In the genomic region with DNA sequence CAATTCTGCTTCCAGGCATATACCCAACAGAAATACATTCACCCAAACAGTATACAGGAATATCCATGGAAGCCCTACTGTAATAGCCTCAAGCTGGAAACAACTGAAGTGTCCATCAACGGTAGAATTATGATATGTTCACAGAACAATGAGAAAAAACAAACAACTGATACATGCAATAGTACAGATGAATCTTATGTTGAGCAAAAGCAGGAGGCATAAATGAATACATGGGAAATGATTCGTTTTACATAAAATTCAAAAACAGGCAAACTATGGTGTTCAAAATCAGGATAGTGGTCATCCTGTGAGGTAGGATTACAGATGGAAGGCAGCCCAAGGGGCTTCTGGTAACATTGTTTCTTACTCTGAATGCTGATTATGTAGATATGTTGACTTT, we compare ENCODE assay signal across 24 cellular contexts. TPM values are rescaled to one million over a fixed set of nuclear protein-coding genes. Genes with fewer than 3 reads are reported as not detected.
A peak's percentile ranks its signal among the peaks of the same experiment; 100 is the strongest.
DNase-seq lines count a peak whose midpoint lies in the region; ATAC-seq and TF ChIP-seq lines count a peak whose summit lies in the region.
"Had no signal": no experiment of that assay in that cellular context is flagged by ENCODE, and none has a peak within 500 bp of the region (broad histone marks: within the 10 kb centered on the region; RNA-seq: fewer than 3 reads in every experiment).

No MANE protein-coding gene starts in this region.

- peaks cover 0 to 2% of the 10 kb centered on the region in 2 donors for H3K9me3 Mint-ChIP-seq in activated T-cell treated with anti-CD3 and anti-CD28 coated beads, Interleukin-2, amount 50 U/mL, for 72 hours
- H3K9me3 Mint-ChIP-seq in activated T-cell treated with anti-CD3 and anti-CD28 coated beads, Interleukin-2, amount 50 U/mL, for 4 hours: no peaks in the 10 kb centered on the region
- H3K9me3 Mint-ChIP-seq in CD4-positive, alpha-beta T cell: no peaks in the 10 kb centered on the region
- H3K9me3 Mint-ChIP-seq in endothelial cell (ENCODE audit: unreplicated experiment): no peaks in the 10 kb centered on the region
- H3K9me3 Mint-ChIP-seq: CD4-positive, alpha-beta memory T cell; CD8-positive, alpha-beta memory T cell had no signal

- H3K4me1 Mint-ChIP-seq in activated T-cell treated with anti-CD3 and anti-CD28 coated beads, Interleukin-2, amount 50 U/mL, for 72 hours (ENCODE audit: low read depth): peaks cover 27% of the 10 kb centered on the region
- H3K4me1 Mint-ChIP-seq in activated T-cell treated with anti-CD3 and anti-CD28 coated beads, Interleukin-2, amount 50 U/mL, for 4 hours (ENCODE audit: low read depth): peaks cover 24% of the 10 kb centered on the region
- H3K4me1 Mint-ChIP-seq in CD4-positive, alpha-beta T cell (ENCODE audit: low read depth): peaks cover 35% of the 10 kb centered on the region
- no peaks in the 10 kb centered on the region for H3K4me1 Mint-ChIP-seq in endothelial cell (ENCODE audit: unreplicated experiment)
- H3K4me1 Mint-ChIP-seq: CD14-positive monocyte had no signal

- H3K27me3 Mint-ChIP-seq in activated T-cell treated with anti-CD3 and anti-CD28 coated beads, Interleukin-2, amount 50 U/mL, for 72 hours (ENCODE audit: low read depth): no peaks in the 10 kb centered on the region
- no peaks in the 10 kb centered on the region for H3K27me3 Mint-ChIP-seq in activated T-cell treated with anti-CD3 and anti-CD28 coated beads, Interleukin-2, amount 50 U/mL, for 4 hours (ENCODE audit: low read depth)
- H3K27me3 Mint-ChIP-seq in CD4-positive, alpha-beta T cell: no peaks in the 10 kb centered on the region
- peaks cover 4% of the 10 kb centered on the region for H3K27me3 Mint-ChIP-seq in endothelial cell (ENCODE audit: unreplicated experiment)
- H3K27me3 Mint-ChIP-seq: CD4-positive, alpha-beta memory T cell; CD8-positive, alpha-beta memory T cell had no signal

- POLR2A ChIA-PET in CD4-positive, alpha-beta T cell (lab: Charles Lee): no interaction called here

- H3K27ac ChIP-seq in CD4-positive, alpha-beta T cell (ENCODE audit: low read depth, low read length): no peak overlapping the region
- H3K27ac ChIP-seq in substantia nigra (ENCODE audit: low read depth, low read length, poor library complexity, severe bottlenecking): peak overlapping the region; percentile 45
- H3K27ac ChIP-seq: BLaER1 had no signal

- peak overlapping the region in 1 of 2 donors; percentile 1 for H3K4me3 Mint-ChIP-seq in activated T-cell treated with anti-CD3 and anti-CD28 coated beads, Interleukin-2, amount 50 U/mL, for 72 hours
- no peak overlapping the region for H3K4me3 Mint-ChIP-seq in activated T-cell treated with anti-CD3 and anti-CD28 coated beads, Interleukin-2, amount 50 U/mL, for 4 hours
- no peak overlapping the region for H3K4me3 Mint-ChIP-seq in CD4-positive, alpha-beta T cell
- no peak overlapping the region for H3K4me3 Mint-ChIP-seq in endothelial cell (ENCODE audit: unreplicated experiment)
- H3K4me3 Mint-ChIP-seq: CD14-positive monocyte; CD4-positive, alpha-beta memory T cell; CD8-positive, alpha-beta memory T cell had no signal

- H3K27ac Mint-ChIP-seq in activated T-cell treated with anti-CD3 and anti-CD28 coated beads, Interleukin-2, amount 50 U/mL, for 72 hours: no peak overlapping the region
- H3K27ac Mint-ChIP-seq in CD4-positive, alpha-beta T cell: peak overlapping the region; percentile 5
- peak overlapping the region; percentile 16 for H3K27ac Mint-ChIP-seq in endothelial cell (ENCODE audit: unreplicated experiment)
- H3K27ac Mint-ChIP-seq: CD4-positive, alpha-beta memory T cell had no signal

- no peak for DNase-seq in activated T-cell treated with anti-CD3 and anti-CD28 coated beads, Interleukin-2, amount 50 U/mL, for 72 hours
- no peak for DNase-seq in activated T-cell treated with anti-CD3 and anti-CD28 coated beads, Interleukin-2, amount 50 U/mL, for 4 hours
- no peak for DNase-seq in CD4-positive, alpha-beta T cell
- no peak for DNase-seq in endothelial cell (ENCODE audit: low spot score)
- no peak for DNase-seq in substantia nigra (lab: John Stamatoyannopoulos, UW)
- DNase-seq in stimulated activated naive CD4-positive, alpha-beta T cell treated with Interleukin-2 at 50 U/mL for 16 hours (lab: John Stamatoyannopoulos, UW): no peak
- no peak for DNase-seq in left cardiac atrium
- DNase-seq: 8988T; ACHN; BE2C; C1 segment of cervical spinal cord; CD4-positive, alpha-beta memory T cell; CD8-positive, alpha-beta memory T cell; COR-L47; DMS 273 treated with DMSO at 0.1 percent for 48 hours; DMS153; DMS53; DMS79; DND-41; EL; GF-D8 had no signal

- H3K36me3 Mint-ChIP-seq in activated T-cell treated with anti-CD3 and anti-CD28 coated beads, Interleukin-2, amount 50 U/mL, for 72 hours (ENCODE audit: insufficient read depth in 2 of 2): peaks cover 1 to 5% of the 10 kb centered on the region in 2 donors
- H3K36me3 Mint-ChIP-seq in activated T-cell treated with anti-CD3 and anti-CD28 coated beads, Interleukin-2, amount 50 U/mL, for 4 hours (ENCODE audit: insufficient read depth): peaks cover 13% of the 10 kb centered on the region
- peaks cover 30% of the 10 kb centered on the region for H3K36me3 Mint-ChIP-seq in CD4-positive, alpha-beta T cell (ENCODE audit: low read depth)
- H3K36me3 Mint-ChIP-seq in endothelial cell (ENCODE audit: low read depth, unreplicated experiment): no peaks in the 10 kb centered on the region

- intact Hi-C loops in CD4-positive, alpha-beta T cell (cut with DNase I, micrococcal nuclease): no loop called here
- intact Hi-C loops in left cardiac atrium (cut with DNase I): no loop called here

- CTCF ChIA-PET in CD4-positive, alpha-beta T cell (lab: Charles Lee): no interaction called here

- no peaks in the 10 kb centered on the region for H3K9me3 ChIP-seq in CD4-positive, alpha-beta T cell (ENCODE audit: control insufficient read depth, low read length)
- H3K9me3 ChIP-seq: BE2C, BLaER1 had no signal

- H3K27me3 ChIP-seq in CD4-positive, alpha-beta T cell (ENCODE audit: control insufficient read depth, insufficient read depth, low read length): no peaks in the 10 kb centered on the region
- H3K27me3 ChIP-seq: BE2C, BLaER1 had no signal

- no peak for TF ChIP-seq CTCF in CD4-positive, alpha-beta T cell (IDR thresholded peaks at IDR 0.05)
- TF ChIP-seq CTCF in endothelial cell (IDR thresholded peaks at IDR 0.05; ENCODE audit: unreplicated experiment): no peak

- peak; percentile 55 to 78 for ATAC-seq in activated T-cell treated with anti-CD3 and anti-CD28 coated beads, Interleukin-2, amount 50 U/mL, for 72 hours (replicated peaks in 1 of 2)
- no peak for ATAC-seq in activated T-cell treated with anti-CD3 and anti-CD28 coated beads, Interleukin-2, amount 50 U/mL, for 4 hours
- no peak for ATAC-seq in CD4-positive, alpha-beta T cell (ENCODE audit: poor library complexity)
- ATAC-seq in GM18498 (IDR thresholded peaks at IDR 0.05; ENCODE audit: unreplicated experiment): no peak
- ATAC-seq in left cardiac atrium: no peak

RNA-seq across cellular contexts. Expression of a gene that starts 25.1 kb away (rescaled TPM):
- 10 to 100 TPM; 47.7 to 50.0 TPM for total RNA-seq in activated T-cell treated with anti-CD3 and anti-CD28 coated beads, Interleukin-2, amount 50 U/mL, for 72 hours
- 10 to 100 TPM; 19.6 to 28.2 (median 20.3) TPM for total RNA-seq in activated T-cell treated with anti-CD3 and anti-CD28 coated beads, Interleukin-2, amount 50 U/mL, for 4 hours
- 10 to 100 TPM; 57.8 to 66.1 TPM for total RNA-seq in CD4-positive, alpha-beta T cell
- total RNA-seq in endothelial cell (ENCODE audit: unreplicated experiment) (20.6 TPM), left cardiac atrium (10 to 100 TPM; 14.5 to 19.0 TPM)

RNA-seq across cellular contexts. Expression of a gene that starts 58.1 kb away (rescaled TPM):
- 10 to 100 TPM; 39.1 to 44.0 TPM for total RNA-seq in activated T-cell treated with anti-CD3 and anti-CD28 coated beads, Interleukin-2, amount 50 U/mL, for 72 hours
- total RNA-seq in activated T-cell treated with anti-CD3 and anti-CD28 coated beads, Interleukin-2, amount 50 U/mL, for 4 hours: 10 to 100 TPM; 54.3 to 63.9 (median 58.2) TPM
- 10 to 100 TPM; 44.6 to 49.1 TPM for total RNA-seq in CD4-positive, alpha-beta T cell
- total RNA-seq in endothelial cell (ENCODE audit: unreplicated experiment) (42.1 TPM), left cardiac atrium (10 to 100 TPM; 14.3 to 23.0 TPM)

Comparison
In these comparisons a context has a peak if more than half of its experiments do, and no peak if none do; other contexts are left out.
1. ATAC-seq: peak in activated T-cell treated with anti-CD3 and anti-CD28 coated beads, Interleukin-2, amount 50 U/mL, for 72 hours (2 of 2); none in activated T-cell treated with anti-CD3 and anti-CD28 coated beads, Interleukin-2, amount 50 U/mL, for 4 hours (0 of 2), CD4-positive, alpha-beta T cell (single experiment), GM18498 (single experiment) and left cardiac atrium (0 of 2).